ENCODE assay signal across 27 cellular contexts in the genomic region with DNA sequence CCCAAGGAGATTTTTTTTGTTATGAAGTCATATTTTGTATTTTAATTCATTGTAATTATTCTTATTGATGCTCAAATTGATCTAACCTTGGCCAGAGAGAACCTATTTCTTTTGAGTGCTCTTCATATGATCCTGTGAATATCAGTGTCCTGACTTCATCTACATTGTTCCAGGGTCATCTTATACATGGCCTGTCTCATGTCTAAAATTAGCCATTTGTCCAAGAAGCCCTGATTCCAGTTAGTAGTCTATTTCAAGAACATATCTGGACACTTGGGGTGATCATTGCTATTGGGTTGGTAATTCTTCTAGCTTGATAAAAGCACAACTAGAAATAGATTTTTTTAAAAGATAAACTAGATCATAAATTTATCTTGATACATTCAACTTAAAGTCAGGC.
"Had no signal": no experiment of that assay in that cellular context is flagged by ENCODE, and none has a peak within 500 bp of the region (broad histone marks: within the 10 kb centered on the region; RNA-seq: fewer than 3 reads in every experiment).

No MANE protein-coding gene starts in this region.

- H3K36me3 ChIP-seq: stomach, suprapubic skin, thoracic aorta, thyroid gland, tibial artery, tibial nerve, transverse colon, upper lobe of left lung, upper lobe of right lung, uterus, vagina had no signal

- DNase-seq: stimulated activated CD4-positive, alpha-beta T cell treated with anti-CD3 and anti-CD28 coated beads, Interleukin-2, amount 100 ng/mL, for 48 hours; stimulated activated CD4-positive, alpha-beta T cell treated with anti-CD3 and anti-CD28 coated beads, Interleukin-4, amount 100 ng/mL, for 1 hour; stimulated activated CD4-positive, alpha-beta T cell treated with anti-CD3 and anti-CD28 coated beads, Interleukin-4, amount 100 ng/mL, for 24 hours; stimulated activated CD4-positive, alpha-beta T cell treated with anti-CD3 and anti-CD28 coated beads, Interleukin-4, amount 100 ng/mL, for 4 hours; stimulated activated CD8-positive, alpha-beta memory T cell treated with anti-CD3 and anti-CD28 coated beads, Interleukin-4, amount 100 ng/mL, for 48 hours; stimulated activated naive B cell treated with anti-CD40 and anti-IgM and Interleukin-4, amounts not matched to agents 10 μg/mL and 1 μg/mL and 100 μg/mL, for 72 hours; stimulated activated naive CD4-positive, alpha-beta T cell; stimulated activated naive CD4-positive, alpha-beta T cell treated with Interleukin-2 at 50 U/mL for 16 hours; stimulated activated naive CD8-positive, alpha-beta T cell treated with anti-CD3 and anti-CD28 coated beads, Interleukin-15, amount 100 ng/mL, for 72 hours; stimulated activated naive CD8-positive, alpha-beta T cell treated with anti-CD3 and anti-CD28 coated beads, Interleukin-15, Interleukin-2, amounts not matched to agents 100 U/mL and 50 U/mL, for 24 hours; stomach; substantia nigra; testis; thyroid gland; tibial artery; transverse colon; trophoblast cell; upper lobe of left lung; upper lobe of right lung; uterus had no signal

- H3K27me3 ChIP-seq: stomach, suprapubic skin, testis, thyroid gland, tibial artery, tibial nerve, transverse colon, upper lobe of left lung, upper lobe of right lung, uterus, vagina had no signal

- H3K9me3 ChIP-seq: stomach, suprapubic skin, testis, thoracic aorta, thyroid gland, tibial artery, tibial nerve, transverse colon, upper lobe of left lung, upper lobe of right lung, uterus, vagina had no signal

- H3K4me3 ChIP-seq: stomach, suprapubic skin, testis, thoracic aorta, thyroid gland, tibial artery, tibial nerve, transverse colon, upper lobe of left lung, upper lobe of right lung, uterus, vagina had no signal

- H3K4me1 ChIP-seq: stomach, testis, thyroid gland, tibial nerve, transverse colon, upper lobe of left lung, upper lobe of right lung, uterus, vagina had no signal

- H3K27ac ChIP-seq: stomach, suprapubic skin, testis, thoracic aorta, thyroid gland, tibial artery, tibial nerve, transverse colon, upper lobe of left lung, upper lobe of right lung, uterus, vagina had no signal

- FAIRE-seq: urothelium cell line had no signal

- ATAC-seq: stimulated activated effector memory CD8-positive, alpha-beta T cell treated with anti-CD3 and anti-CD28 coated beads, Interleukin-12 subunit alpha, Interleukin-12 subunit beta, amount 100 ng/mL, for 72 hours; stimulated activated memory B cell treated with anti-CD40 and anti-IgM and Interleukin-4, amounts not matched to agents 10 μg/mL and 1 μg/mL and 100 μg/mL, for 72 hours; stimulated activated naive B cell treated with anti-CD40 and anti-IgM and Interleukin-4, amounts not matched to agents 10 μg/mL and 1 μg/mL and 100 μg/mL, for 72 hours; stimulated activated naive CD8-positive, alpha-beta T cell treated with anti-CD3 and anti-CD28 coated beads, Interleukin-15, amount 100 ng/mL, for 72 hours; stimulated activated naive CD8-positive, alpha-beta T cell treated with anti-CD3 and anti-CD28 coated beads, Interleukin-15, Interleukin-2, amounts not matched to agents 100 U/mL and 50 U/mL, for 24 hours; upper lobe of right lung had no signal
